ENCODE assay signal across 16 cellular contexts in genomic region chr2:216317831-216318230, GRCh38. TPM values are rescaled to one million over a fixed set of nuclear protein-coding genes. Genes with fewer than 3 reads are reported as not detected.
"Had no signal": no experiment of that assay in that cellular context is flagged by ENCODE, and none has a peak within 500 bp of the region (broad histone marks: within the 10 kb centered on the region; RNA-seq: fewer than 3 reads in every experiment).

No MANE protein-coding gene starts in this region.

- H3K27me3 ChIP-seq: ovary, upper lobe of left lung had no signal

- H3K4me3 ChIP-seq: lung, mucosa of descending colon, ovary, upper lobe of left lung had no signal

- H3K27ac Mint-ChIP-seq: activated CD4-positive, alpha-beta memory T cell treated with anti-CD3 and anti-CD28 coated beads, Interleukin-2, amount 10 ng/mL, durations not matched to agents 7 days and 5 days; activated naive CD8-positive, alpha-beta T cell treated with anti-CD3 and anti-CD28 coated beads, Interleukin-2, amount 10 ng/mL, durations not matched to agents 7 days and 5 days; stimulated activated naive CD8-positive, alpha-beta T cell treated with anti-CD3 and anti-CD28 coated beads, Interleukin-15, Interleukin-2, amounts not matched to agents 100 ng/mL and 50 ng/mL, for 24 hours had no signal

- H3K27ac ChIP-seq: ovary, upper lobe of left lung, VCaP had no signal

- FAIRE-seq: bronchial epithelial cell, endothelial cell of umbilical vein had no signal

- ATAC-seq: mucosa of descending colon; naive thymus-derived CD8-positive, alpha-beta T cell had no signal

- H3K36me3 Mint-ChIP-seq: activated naive CD8-positive, alpha-beta T cell treated with anti-CD3 and anti-CD28 coated beads, Interleukin-2, amount 10 ng/mL, durations not matched to agents 7 days and 5 days; naive thymus-derived CD8-positive, alpha-beta T cell had no signal

- H3K9me3 Mint-ChIP-seq: activated CD4-positive, alpha-beta memory T cell treated with anti-CD3 and anti-CD28 coated beads, Interleukin-2, amount 10 ng/mL, durations not matched to agents 7 days and 5 days; activated naive CD8-positive, alpha-beta T cell treated with anti-CD3 and anti-CD28 coated beads, Interleukin-2, amount 10 ng/mL, durations not matched to agents 7 days and 5 days; naive thymus-derived CD8-positive, alpha-beta T cell; stimulated activated naive CD8-positive, alpha-beta T cell treated with anti-CD3 and anti-CD28 coated beads, Interleukin-15, Interleukin-2, amounts not matched to agents 100 ng/mL and 50 ng/mL, for 24 hours had no signal

- DNase-seq: activated CD4-positive, alpha-beta memory T cell treated with anti-CD3 and anti-CD28 coated beads, Interleukin-2, amount 10 ng/mL, durations not matched to agents 7 days and 5 days; activated gamma-delta T cell treated with Interleukin-2 at 50 U/mL for 16 hours; activated naive CD8-positive, alpha-beta T cell treated with anti-CD3 and anti-CD28 coated beads, Interleukin-2, amount 10 ng/mL, durations not matched to agents 7 days and 5 days; activated T-cell treated with anti-CD3 and anti-CD28 coated beads, Interleukin-2, amount 50 U/mL, for 48 hours; anterior cingulate cortex; mucosa of descending colon; naive thymus-derived CD8-positive, alpha-beta T cell; ovary; stimulated activated CD4-positive, alpha-beta T cell treated with anti-CD3 and anti-CD28 coated beads, Interleukin-15, amount 100 ng/mL, for 24 hours; stimulated activated CD4-positive, alpha-beta T cell treated with anti-CD3 and anti-CD28 coated beads, Interleukin-4, amount 100 ng/mL, for 24 hours; upper lobe of left lung had no signal

- H3K9me3 ChIP-seq: mucosa of descending colon, ovary, upper lobe of left lung had no signal

- H3K27me3 Mint-ChIP-seq: stimulated activated naive CD8-positive, alpha-beta T cell treated with anti-CD3 and anti-CD28 coated beads, Interleukin-15, Interleukin-2, amounts not matched to agents 100 ng/mL and 50 ng/mL, for 24 hours had no signal

- H3K36me3 ChIP-seq: ovary, upper lobe of left lung had no signal

- H3K4me1 ChIP-seq: upper lobe of left lung had no signal

- H3K4me1 Mint-ChIP-seq: activated CD4-positive, alpha-beta memory T cell treated with anti-CD3 and anti-CD28 coated beads, Interleukin-2, amount 10 ng/mL, durations not matched to agents 7 days and 5 days had no signal

- H3K4me3 Mint-ChIP-seq: activated CD4-positive, alpha-beta memory T cell treated with anti-CD3 and anti-CD28 coated beads, Interleukin-2, amount 10 ng/mL, durations not matched to agents 7 days and 5 days; activated naive CD8-positive, alpha-beta T cell treated with anti-CD3 and anti-CD28 coated beads, Interleukin-2, amount 10 ng/mL, durations not matched to agents 7 days and 5 days; naive thymus-derived CD8-positive, alpha-beta T cell; stimulated activated naive CD8-positive, alpha-beta T cell treated with anti-CD3 and anti-CD28 coated beads, Interleukin-15, Interleukin-2, amounts not matched to agents 100 ng/mL and 50 ng/mL, for 24 hours had no signal

RNA-seq across cellular contexts. Expression of gene MARCHF4, which starts 54.5 kb away (rescaled TPM):
- total RNA-seq: activated CD4-positive, alpha-beta memory T cell treated with anti-CD3 and anti-CD28 coated beads, Interleukin-2, amount 10 ng/mL, durations not matched to agents 7 days and 5 days; activated naive CD8-positive, alpha-beta T cell treated with anti-CD3 and anti-CD28 coated beads, Interleukin-2, amount 10 ng/mL, durations not matched to agents 7 days and 5 days; bronchial epithelial cell; naive thymus-derived CD8-positive, alpha-beta T cell had no signal
- polyA plus RNA-seq: naive thymus-derived CD8-positive, alpha-beta T cell had no signal
